ENCODE assay signal across 16 cellular contexts in the genomic region with DNA sequence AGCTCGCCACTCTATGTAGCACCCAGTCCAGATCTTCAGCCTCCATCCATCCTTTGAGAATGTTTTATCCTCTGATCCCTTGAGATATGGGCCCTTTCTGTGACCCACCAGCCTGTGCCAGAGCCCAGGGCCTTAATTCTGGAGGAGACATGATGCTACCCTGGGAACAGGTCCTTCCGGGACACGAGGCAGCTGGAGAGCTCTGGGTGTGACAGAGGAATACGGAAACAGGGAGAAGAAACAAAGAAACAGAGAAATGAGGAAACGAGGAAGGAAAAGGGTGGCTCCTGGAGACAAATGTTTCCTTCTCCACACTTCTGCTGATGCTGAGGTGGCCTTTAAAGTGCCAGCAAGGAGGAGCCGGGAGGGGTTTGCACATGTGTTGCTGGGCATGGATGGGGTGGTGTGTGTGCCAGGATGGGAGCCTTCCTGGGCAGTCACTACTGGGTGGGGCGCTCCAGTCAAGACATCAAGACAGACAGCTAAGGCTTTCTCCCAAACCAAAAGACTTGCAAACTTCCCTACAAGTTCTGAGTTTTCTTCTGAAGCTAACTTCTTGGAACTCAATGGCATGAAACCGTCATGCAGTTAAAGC. TPM values are rescaled to one million over a fixed set of nuclear protein-coding genes. Genes with fewer than 3 reads are reported as not detected.
DNase-seq lines count a peak whose midpoint lies in the region; ATAC-seq and TF ChIP-seq lines count a peak whose summit lies in the region.
"Had no signal": no experiment of that assay in that cellular context is flagged by ENCODE, and none has a peak within 500 bp of the region (broad histone marks: within the 10 kb centered on the region; RNA-seq: fewer than 3 reads in every experiment).

No MANE protein-coding gene starts in this region.

- H3K4me1 Mint-ChIP-seq in natural killer cell = peaks cover 9 to 10% of the 10 kb centered on the region in 2 donors
- H3K4me1 Mint-ChIP-seq in natural killer cell treated with Interleukin-12 subunit alpha and Interleukin-12 subunit beta and Interleukin-15 and Interleukin-18, amount 100 ng/mL, for 72 hours (ENCODE audit: low read depth in 2 of 2) = peaks cover 6 to 8% of the 10 kb centered on the region in 2 donors
- H3K4me1 Mint-ChIP-seq in naive thymus-derived CD4-positive, alpha-beta T cell = peaks cover 0 to 11% (median 8%) of the 10 kb centered on the region in 7 donors

- no peak overlapping the region for H2AFZ ChIP-seq in hepatocyte

- 82% methylated on average over 8 of the region's 8 CpGs for WGBS in hepatocyte (ENCODE audit: low lambda C conversion rate, missing lambda C conversion rate)

- H3K27ac ChIP-seq in hepatocyte (peak overlapping the region; percentile 81), SJCRH30 (no peak overlapping the region)
- no peak overlapping the region for H3K27ac ChIP-seq in naive thymus-derived CD4-positive, alpha-beta T cell (ENCODE audit: low read depth, low read length)
- H3K27ac ChIP-seq: A549 had no signal

- no peaks in the 10 kb centered on the region for H3K9me3 ChIP-seq in hepatocyte (ENCODE audit: low read depth)
- H3K9me3 ChIP-seq in SJCRH30 (replicated peaks) = no peaks in the 10 kb centered on the region
- H3K9me3 ChIP-seq in naive thymus-derived CD4-positive, alpha-beta T cell (ENCODE audit: control insufficient read depth in 2 of 3, low read length in 3 of 3) = no peaks in the 10 kb centered on the region
- H3K9me3 ChIP-seq: A549, Caco-2 had no signal

- H3K9me3 Mint-ChIP-seq in natural killer cell = no peaks in the 10 kb centered on the region
- no peaks in the 10 kb centered on the region for H3K9me3 Mint-ChIP-seq in natural killer cell treated with Interleukin-12 subunit alpha and Interleukin-12 subunit beta and Interleukin-15 and Interleukin-18, amount 100 ng/mL, for 72 hours
- H3K9me3 Mint-ChIP-seq in naive thymus-derived CD4-positive, alpha-beta T cell = no peaks in the 10 kb centered on the region
- H3K9me3 Mint-ChIP-seq: activated T-cell treated with anti-CD3 and anti-CD28 coated beads, Interleukin-2, amount 50 U/mL, for 72 hours; stimulated activated effector memory CD8-positive, alpha-beta T cell treated with anti-CD3 and anti-CD28 coated beads, Interleukin-12 subunit alpha, Interleukin-12 subunit beta, amount 100 ng/mL, for 72 hours had no signal

- CTCF ChIA-PET in naive thymus-derived CD4-positive, alpha-beta T cell (lab: Charles Lee) = interaction anchor here (1.2 kb wide), 1 partner anchor 47 kb away, joined by 3 read pairs; no protein-coding TSS in a partner anchor

- no peaks in the 10 kb centered on the region for H3K9me2 ChIP-seq in hepatocyte (replicated peaks; ENCODE audit: insufficient read depth)

- TF ChIP-seq CTCF in natural killer cell (IDR thresholded peaks at IDR 0.05) (no peak), hepatocyte (IDR thresholded peaks at IDR 0.05; ENCODE audit: poor library complexity) (no peak)

- intact Hi-C loops in natural killer cell (cut with micrococcal nuclease) = no loop called here
- intact Hi-C loops in sciatic nerve (cut with DNase I) = no loop called here
- intact Hi-C loops in naive thymus-derived CD4-positive, alpha-beta T cell (cut with micrococcal nuclease) = no loop called here

- POLR2A ChIA-PET in naive thymus-derived CD4-positive, alpha-beta T cell (lab: Charles Lee) = no interaction called here

- H3K4me1 ChIP-seq in hepatocyte (ENCODE audit: insufficient read depth) (peaks cover 30% of the 10 kb centered on the region), SJCRH30 (peaks cover 8% of the 10 kb centered on the region; the same call in 1 of the 2 replicates)
- no peaks in the 10 kb centered on the region for H3K4me1 ChIP-seq in naive thymus-derived CD4-positive, alpha-beta T cell (ENCODE audit: control insufficient read depth in 2 of 2, insufficient read depth in 2 of 2, low read length in 2 of 2)
- H3K4me1 ChIP-seq: Caco-2 had no signal

- H4K20me1 ChIP-seq in hepatocyte (ENCODE audit: insufficient read depth, poor library complexity, severe bottlenecking) = no peaks in the 10 kb centered on the region

- H3K4me3 ChIP-seq in hepatocyte (no peak overlapping the region), SJCRH30 (no peak overlapping the region)
- H3K4me3 ChIP-seq in naive thymus-derived CD4-positive, alpha-beta T cell (ENCODE audit: low read length) = no peak overlapping the region
- H3K4me3 ChIP-seq: A549 had no signal

- peaks cover 34 to 43% of the 10 kb centered on the region in 2 donors for H3K27me3 Mint-ChIP-seq in natural killer cell (ENCODE audit: low read depth in 2 of 2)
- peaks cover 29 to 31% of the 10 kb centered on the region in 2 donors for H3K27me3 Mint-ChIP-seq in natural killer cell treated with Interleukin-12 subunit alpha and Interleukin-12 subunit beta and Interleukin-15 and Interleukin-18, amount 100 ng/mL, for 72 hours
- H3K27me3 Mint-ChIP-seq in naive thymus-derived CD4-positive, alpha-beta T cell = peaks cover 34 to 58% (median 41%) of the 10 kb centered on the region in 5 donors

- no peaks in the 10 kb centered on the region for H3K79me2 ChIP-seq in hepatocyte

- peak overlapping the region; percentile 40 for H3K4me3 Mint-ChIP-seq in natural killer cell
- H3K4me3 Mint-ChIP-seq in natural killer cell treated with Interleukin-12 subunit alpha and Interleukin-12 subunit beta and Interleukin-15 and Interleukin-18, amount 100 ng/mL, for 72 hours = no peak overlapping the region
- peak overlapping the region in 1 of 10 donors; percentile 36 for H3K4me3 Mint-ChIP-seq in naive thymus-derived CD4-positive, alpha-beta T cell
- H3K4me3 Mint-ChIP-seq: activated T-cell treated with anti-CD3 and anti-CD28 coated beads, Interleukin-2, amount 50 U/mL, for 72 hours; stimulated activated effector memory CD8-positive, alpha-beta T cell treated with anti-CD3 and anti-CD28 coated beads, Interleukin-12 subunit alpha, Interleukin-12 subunit beta, amount 100 ng/mL, for 72 hours had no signal

- no peaks in the 10 kb centered on the region for H3K36me3 Mint-ChIP-seq in natural killer cell
- no peaks in the 10 kb centered on the region for H3K36me3 Mint-ChIP-seq in natural killer cell treated with Interleukin-12 subunit alpha and Interleukin-12 subunit beta and Interleukin-15 and Interleukin-18, amount 100 ng/mL, for 72 hours
- H3K36me3 Mint-ChIP-seq in naive thymus-derived CD4-positive, alpha-beta T cell = peaks cover 0 to 4% (median 0%) of the 10 kb centered on the region in 5 donors
- H3K36me3 Mint-ChIP-seq: stimulated activated effector memory CD8-positive, alpha-beta T cell treated with anti-CD3 and anti-CD28 coated beads, Interleukin-12 subunit alpha, Interleukin-12 subunit beta, amount 100 ng/mL, for 72 hours had no signal

- H3K27me3 ChIP-seq in hepatocyte (peaks cover 14% of the 10 kb centered on the region), SJCRH30 (no peaks in the 10 kb centered on the region)
- peaks cover 0 to 7% of the 10 kb centered on the region in 2 donors for H3K27me3 ChIP-seq in naive thymus-derived CD4-positive, alpha-beta T cell (ENCODE audit: control insufficient read depth in 2 of 2, insufficient read depth in 2 of 2, low read length in 2 of 2)

- H3K27ac Mint-ChIP-seq in natural killer cell = no peak overlapping the region
- H3K27ac Mint-ChIP-seq in natural killer cell treated with Interleukin-12 subunit alpha and Interleukin-12 subunit beta and Interleukin-15 and Interleukin-18, amount 100 ng/mL, for 72 hours = no peak overlapping the region
- H3K27ac Mint-ChIP-seq in naive thymus-derived CD4-positive, alpha-beta T cell = no peak overlapping the region
- H3K27ac Mint-ChIP-seq: activated T-cell treated with anti-CD3 and anti-CD28 coated beads, Interleukin-2, amount 50 U/mL, for 72 hours; stimulated activated effector memory CD8-positive, alpha-beta T cell treated with anti-CD3 and anti-CD28 coated beads, Interleukin-12 subunit alpha, Interleukin-12 subunit beta, amount 100 ng/mL, for 72 hours had no signal

- no peak for DNase-seq in natural killer cell
- DNase-seq in natural killer cell treated with Interleukin-12 subunit alpha and Interleukin-12 subunit beta and Interleukin-15 and Interleukin-18, amount 100 ng/mL, for 72 hours (ENCODE audit: low spot score) = no peak
- DNase-seq in hepatocyte (ENCODE audit: low spot score) = no peak
- DNase-seq in sciatic nerve (ENCODE audit: low spot score) = peak; percentile 54
- DNase-seq in effector CD4-positive, alpha-beta T cell = no peak
- no peak for DNase-seq in SJCRH30
- DNase-seq in naive thymus-derived CD4-positive, alpha-beta T cell = no peak
- DNase-seq: activated CD4-positive, alpha-beta T cell treated with anti-CD3 and anti-CD28 coated beads for 4 hours; activated T-cell treated with anti-CD3 and anti-CD28 coated beads, Interleukin-2, amount 50 U/mL, for 72 hours; amniotic stem cell; Caco-2; KBM-7; stimulated activated CD4-positive, alpha-beta T cell treated with anti-CD3 and anti-CD28 coated beads, Interleukin-4, amount 100 ng/mL, for 1 hour had no signal

- ATAC-seq in natural killer cell (no peak), sciatic nerve (peak; percentile 8), HG03342 (IDR thresholded peaks at IDR 0.05; ENCODE audit: unreplicated experiment) (no peak)
- ATAC-seq in natural killer cell treated with Interleukin-12 subunit alpha and Interleukin-12 subunit beta and Interleukin-15 and Interleukin-18, amount 100 ng/mL, for 72 hours = no peak
- ATAC-seq in naive thymus-derived CD4-positive, alpha-beta T cell = no peak
- ATAC-seq: activated T-cell treated with anti-CD3 and anti-CD28 coated beads, Interleukin-2, amount 50 U/mL, for 72 hours; stimulated activated effector memory CD8-positive, alpha-beta T cell treated with anti-CD3 and anti-CD28 coated beads, Interleukin-12 subunit alpha, Interleukin-12 subunit beta, amount 100 ng/mL, for 72 hours had no signal

- H3K36me3 ChIP-seq in hepatocyte (replicated peaks; ENCODE audit: insufficient read depth, low read depth) (no peaks in the 10 kb centered on the region), SJCRH30 (no peaks in the 10 kb centered on the region)
- H3K36me3 ChIP-seq in naive thymus-derived CD4-positive, alpha-beta T cell (ENCODE audit: control insufficient read depth in 2 of 3, insufficient read depth in 3 of 3, low read length in 3 of 3) = no peaks in the 10 kb centered on the region

- H3K4me2 ChIP-seq in hepatocyte = peak overlapping the region; percentile 8
- H3K4me2 ChIP-seq: A549 had no signal

RNA-seq across cellular contexts. Expression of gene MARCHF6, which starts 22.9 kb away (rescaled TPM):
- total RNA-seq in natural killer cell = 100 to 1,000 TPM; 160 to 173 (median 164) TPM
- 100 to 1,000 TPM; 114 to 120 TPM for total RNA-seq in natural killer cell treated with Interleukin-12 subunit alpha and Interleukin-12 subunit beta and Interleukin-15 and Interleukin-18, amount 100 ng/mL, for 72 hours
- 91.1 and 105 TPM in 2 replicates for total RNA-seq in hepatocyte
- polyA plus RNA-seq in hepatocyte = 70.9 and 89.6 TPM in 2 replicates
- total RNA-seq in sciatic nerve = 174 TPM
- 24.5 and 31.9 TPM in 2 replicates for total RNA-seq in SJCRH30 (2014; rRNA removed; shearing (Covaris generic))
- 100 to 1,000 TPM in 4 of 5 experiments, 10 to 100 TPM in 1; 85.4 to 211 (median 180) TPM for total RNA-seq in naive thymus-derived CD4-positive, alpha-beta T cell
- polyA plus RNA-seq in naive thymus-derived CD4-positive, alpha-beta T cell = 10 to 100 TPM; 42.5 to 49.4 TPM

RNA-seq across cellular contexts. Expression of gene CMBL, which starts 22.9 kb away (rescaled TPM):
- total RNA-seq in natural killer cell (1 to 10 TPM in 1 of 3 donors, under 1 TPM in 1, not detected in 1; 0.45 to 1.0 TPM), hepatocyte (15.5 and 20.8 TPM in 2 replicates), sciatic nerve (17.5 TPM)
- total RNA-seq in natural killer cell treated with Interleukin-12 subunit alpha and Interleukin-12 subunit beta and Interleukin-15 and Interleukin-18, amount 100 ng/mL, for 72 hours = under 1 TPM in 1 of 2 donors, not detected in 1; 0.36 TPM
- 16.7 and 24.1 TPM in 2 replicates for polyA plus RNA-seq in hepatocyte
- not detected in 2 replicates for total RNA-seq in SJCRH30 (2014; rRNA removed; shearing (Covaris generic))
- 1 to 10 TPM in 3 of 5 experiments, under 1 TPM in 2; 0.21 to 1.8 (median 1.3) TPM for total RNA-seq in naive thymus-derived CD4-positive, alpha-beta T cell
- polyA plus RNA-seq in naive thymus-derived CD4-positive, alpha-beta T cell = under 1 TPM; 0.63 to 0.83 TPM
